In the genomic region with DNA sequence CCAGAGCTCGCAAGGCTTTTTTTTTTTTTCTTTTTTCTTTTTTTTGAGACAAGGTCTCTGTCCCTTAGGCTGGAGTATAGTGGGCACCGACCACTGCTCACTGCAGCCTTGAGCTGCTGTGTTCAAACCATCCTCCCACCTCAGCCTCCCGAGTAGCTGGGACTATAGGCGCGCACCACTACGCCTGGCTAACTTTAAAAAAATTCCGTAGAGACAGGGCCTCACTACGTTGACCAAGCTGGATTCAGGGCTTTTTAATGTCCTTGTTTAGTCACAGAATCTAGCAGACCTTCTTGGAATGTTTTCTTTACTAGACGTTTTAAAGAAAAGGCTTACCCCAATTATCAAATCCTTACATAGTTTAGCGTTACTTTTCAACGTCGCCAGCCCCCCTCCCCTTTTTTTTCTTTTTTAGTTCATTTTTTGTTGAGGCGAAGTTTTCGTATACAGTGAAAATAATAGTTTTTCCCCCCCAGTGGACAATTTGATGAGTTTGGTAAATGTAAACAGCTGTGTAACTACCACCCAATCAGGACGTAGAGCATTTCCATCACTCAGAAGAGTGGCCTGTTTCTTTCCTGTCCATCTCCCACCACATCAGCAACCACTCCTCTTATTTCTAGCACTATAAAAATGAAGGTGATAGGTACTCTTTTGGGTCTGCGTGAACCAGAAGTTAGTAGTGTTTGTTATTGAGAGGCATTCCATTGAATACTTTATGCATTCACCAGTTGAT, we compare ENCODE assay signal across 8 cellular contexts. TPM values are rescaled to one million over a fixed set of nuclear protein-coding genes. Genes with fewer than 3 reads are reported as not detected.
DNase-seq lines count a peak whose midpoint lies in the region; ATAC-seq and TF ChIP-seq lines count a peak whose summit lies in the region.

No MANE protein-coding gene starts in this region.

- H3K4me1 Mint-ChIP-seq in activated CD8-positive, alpha-beta memory T cell treated with anti-CD3 and anti-CD28 coated beads, Interleukin-2, amount 10 ng/mL, durations not matched to agents 7 days and 5 days = peaks cover 35% of the 10 kb centered on the region

- peak overlapping the region; percentile 95 for H3K4me3 ChIP-seq in epithelial cell of esophagus (ENCODE audit: low read length)

- no peak for DNase-seq in activated CD8-positive, alpha-beta memory T cell treated with anti-CD3 and anti-CD28 coated beads, Interleukin-2, amount 10 ng/mL, durations not matched to agents 7 days and 5 days
- no peak for DNase-seq in activated CD8-positive, alpha-beta memory T cell treated with anti-CD3 and anti-CD28 coated beads, Interleukin-2, amount 50 U/mL, for 4 hours
- peak; percentile 37 for DNase-seq in OCI-M1 (lab: John Stamatoyannopoulos, UW)
- DNase-seq in epithelial cell of esophagus (ENCODE audit: low read depth) = peak; percentile 5
- peak; percentile 14 for DNase-seq in pons (ENCODE audit: low spot score)
- no peak for DNase-seq in ureter (ENCODE audit: low spot score)
- no peak for DNase-seq in middle frontal gyrus (ENCODE audit: extremely low spot score, low spot score)
- no peak for DNase-seq in NOMO-1 (lab: John Stamatoyannopoulos, UW; ENCODE audit: unreplicated experiment in 2 of 2)

- H3K9me3 Mint-ChIP-seq in activated CD8-positive, alpha-beta memory T cell treated with anti-CD3 and anti-CD28 coated beads, Interleukin-2, amount 10 ng/mL, durations not matched to agents 7 days and 5 days (ENCODE audit: low read depth) = no peaks in the 10 kb centered on the region

- no peak for TF ChIP-seq CTCF in epithelial cell of esophagus (IDR thresholded peaks at IDR 0.05; ENCODE audit: insufficient read depth, low read depth, low read length, missing control alignments)

- peak overlapping the region; percentile 88 for H3K27ac Mint-ChIP-seq in activated CD8-positive, alpha-beta memory T cell treated with anti-CD3 and anti-CD28 coated beads, Interleukin-2, amount 10 ng/mL, durations not matched to agents 7 days and 5 days

- peak; percentile 35 for ATAC-seq in activated CD8-positive, alpha-beta memory T cell treated with anti-CD3 and anti-CD28 coated beads, Interleukin-2, amount 10 ng/mL, durations not matched to agents 7 days and 5 days

- H3K36me3 Mint-ChIP-seq in activated CD8-positive, alpha-beta memory T cell treated with anti-CD3 and anti-CD28 coated beads, Interleukin-2, amount 10 ng/mL, durations not matched to agents 7 days and 5 days = peaks cover 21% of the 10 kb centered on the region

- H3K27me3 Mint-ChIP-seq in activated CD8-positive, alpha-beta memory T cell treated with anti-CD3 and anti-CD28 coated beads, Interleukin-2, amount 10 ng/mL, durations not matched to agents 7 days and 5 days = peaks cover 2% of the 10 kb centered on the region

- CTCF ChIA-PET in activated CD8-positive, alpha-beta memory T cell treated with anti-CD3 and anti-CD28 coated beads, Interleukin-2, amount 10 ng/mL, durations not matched to agents 7 days and 5 days (lab: Charles Lee) = interaction anchor here (0.6 to 1.8 kb wide), 12 partner anchors 13 to 1580 kb away, joined by 3 to 9 read pairs (median 4); a partner anchor contains a TSS

- peak overlapping the region; percentile 94 for H3K4me3 Mint-ChIP-seq in activated CD8-positive, alpha-beta memory T cell treated with anti-CD3 and anti-CD28 coated beads, Interleukin-2, amount 10 ng/mL, durations not matched to agents 7 days and 5 days

RNA-seq across cellular contexts. Expression of a gene that starts 0.7 kb away (rescaled TPM):
- total RNA-seq in activated CD8-positive, alpha-beta memory T cell treated with anti-CD3 and anti-CD28 coated beads, Interleukin-2, amount 10 ng/mL, durations not matched to agents 7 days and 5 days = 100 to 1,000 TPM in 1 of 2 experiments, 10 to 100 TPM in 1; 98.8 to 116 TPM
- 0.21 TPM for total RNA-seq in ureter

Comparison
In these comparisons a context has a peak if more than half of its experiments do, and no peak if none do; other contexts are left out.
1. DNase-seq: peak in OCI-M1 (single experiment), epithelial cell of esophagus (single experiment) and pons (single experiment); none in activated CD8-positive, alpha-beta memory T cell treated with anti-CD3 and anti-CD28 coated beads, Interleukin-2, amount 10 ng/mL, durations not matched to agents 7 days and 5 days (single experiment), activated CD8-positive, alpha-beta memory T cell treated with anti-CD3 and anti-CD28 coated beads, Interleukin-2, amount 50 U/mL, for 4 hours (single experiment), ureter (single experiment), middle frontal gyrus (single experiment) and NOMO-1 (0 of 2).
2. RNA of a gene that starts 0.7 kb away (total RNA-seq): 98.8 to 116 TPM in activated CD8-positive, alpha-beta memory T cell treated with anti-CD3 and anti-CD28 coated beads, Interleukin-2, amount 10 ng/mL, durations not matched to agents 7 days and 5 days; 0.21 TPM in ureter (single experiment); every median in the first group is over 10 times any median in the second.